In the genomic region with DNA sequence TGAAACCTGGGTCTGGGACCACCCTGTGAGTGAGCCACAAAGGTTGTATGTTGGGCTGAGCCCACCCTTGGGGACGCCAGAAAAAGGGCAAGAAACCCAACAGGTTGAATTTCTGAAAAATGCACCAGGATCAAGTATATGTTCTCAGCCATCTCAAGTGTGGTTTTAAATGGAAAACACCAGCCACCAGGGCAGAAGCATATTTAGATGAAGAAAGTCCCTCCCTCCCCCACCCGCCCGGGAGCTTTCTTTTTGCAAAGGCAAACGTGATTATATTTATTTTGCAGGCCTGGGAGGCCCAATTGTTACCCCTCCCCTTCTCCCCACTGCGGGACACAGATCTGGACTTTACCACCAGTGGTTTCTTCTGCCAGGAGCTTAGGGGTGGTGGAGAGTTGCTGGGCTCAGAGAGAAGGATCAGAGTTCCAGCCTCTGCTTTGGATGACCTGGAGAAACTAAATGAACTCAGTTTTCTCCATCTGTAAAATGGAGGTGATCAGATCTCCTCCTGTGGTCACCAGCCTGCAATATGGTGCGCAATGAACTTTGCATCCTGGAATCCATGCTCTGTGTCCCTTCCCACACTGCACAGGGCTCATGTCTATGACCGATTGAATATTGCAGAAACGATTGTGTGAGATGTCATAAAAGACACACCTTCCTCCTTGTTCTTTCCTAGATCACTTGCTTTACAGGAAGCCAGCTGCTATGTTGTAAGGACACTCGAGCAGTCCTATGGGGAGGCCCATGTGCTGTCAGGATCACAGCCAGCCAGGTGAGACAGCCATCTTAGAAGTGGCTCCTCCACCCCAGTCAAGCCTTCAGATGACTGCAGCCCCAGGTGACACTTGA, we compare ENCODE assay signal across 32 cellular contexts. TPM values are rescaled to one million over a fixed set of nuclear protein-coding genes. Genes with fewer than 3 reads are reported as not detected.
"Had no signal": no experiment of that assay in that cellular context is flagged by ENCODE, and none has a peak within 500 bp of the region (broad histone marks: within the 10 kb centered on the region; RNA-seq: fewer than 3 reads in every experiment).

No MANE protein-coding gene starts in this region.

- H3K36me3 ChIP-seq: adrenal gland, breast epithelium had no signal

- H3K27ac ChIP-seq: adrenal gland, body of pancreas, breast epithelium, VCaP had no signal

- H3K4me1 Mint-ChIP-seq: activated CD4-positive, alpha-beta T cell treated with anti-CD3 and anti-CD28 coated beads, Interleukin-2, amount 10 ng/mL, durations not matched to agents 7 days and 5 days had no signal

- H3K27ac Mint-ChIP-seq: activated CD4-positive, alpha-beta T cell treated with anti-CD3 and anti-CD28 coated beads, Interleukin-2, amount 10 ng/mL, durations not matched to agents 7 days and 5 days; activated naive CD4-positive, alpha-beta T cell treated with anti-CD3 and anti-CD28 coated beads for 36 hours; activated naive CD4-positive, alpha-beta T cell treated with anti-CD3 and anti-CD28 coated beads, Interleukin-2, amount 50 U/mL, for 72 hours; activated T-helper 1 cell treated with anti-CD3 and anti-CD28 coated beads, Interleukin-12 subunit alpha, Interleukin-12 subunit beta, Interleukin-2, Interleukin-4 antibody, amounts not matched to agents 30 ng/mL and 10 ng/mL and 1 ng/mL, durations not matched to agents 14 hours and 24 hours and 36 hours had no signal

- DNase-seq: activated CD4-positive, alpha-beta T cell treated with anti-CD3 and anti-CD28 coated beads for 1 hour; activated CD4-positive, alpha-beta T cell treated with anti-CD3 and anti-CD28 coated beads, Interleukin-2, amount 10 ng/mL, durations not matched to agents 7 days and 5 days; activated CD4-positive, alpha-beta T cell treated with anti-CD3 and anti-CD28 coated beads, Interleukin-2, amount 50 U/mL, for 48 hours; activated CD4-positive, CD25-positive, alpha-beta regulatory T cell; activated CD8-positive, alpha-beta memory T cell treated with anti-CD3 and anti-CD28 coated beads, Interleukin-2, amount 50 U/mL, for 4 hours; activated gamma-delta T cell treated with Interleukin-2 at 50 U/mL for 16 hours; activated naive CD4-positive, alpha-beta T cell treated with anti-CD3 and anti-CD28 coated beads for 36 hours; activated T-cell treated with anti-CD3 and anti-CD28 coated beads for 4 hours; activated T-cell treated with anti-CD3 and anti-CD28 coated beads, Interleukin-2, amount 50 U/mL, for 4 hours; adrenal gland; body of pancreas; MM.1S; MV-4-11; NCI-H1092; NCI-H1436 treated with DMSO at 0.1 percent for 48 hours; NCI-H1694 treated with DMSO at 0.1 percent for 48 hours; NCI-H2029; NCI-H345; NCI-H510A; NCI-H526; NCI-H748 treated with DMSO at 0.1 percent for 48 hours; NK-92 treated with Interleukin-12 subunit alpha and Interleukin-12 subunit beta, amount 100 ng/mL, for 24 hours; Right ventricle myocardium superior; SW 1271; T-helper 1 cell; T-helper 2 cell; T-helper 9 cell had no signal

- H3K9me3 ChIP-seq: adrenal gland, body of pancreas, breast epithelium had no signal

- ATAC-seq: activated naive CD4-positive, alpha-beta T cell treated with anti-CD3 and anti-CD28 coated beads, Interleukin-2, amount 50 U/mL, for 72 hours; activated T-cell treated with anti-CD3 and anti-CD28 coated beads, Interleukin-2, amount 50 U/mL, for 4 hours; body of pancreas had no signal

- H3K4me3 ChIP-seq: adrenal gland, body of pancreas, breast epithelium had no signal

- FAIRE-seq: astrocyte had no signal

- H3K4me1 ChIP-seq: breast epithelium had no signal

- H3K4me3 Mint-ChIP-seq: activated CD4-positive, alpha-beta T cell treated with anti-CD3 and anti-CD28 coated beads, Interleukin-2, amount 10 ng/mL, durations not matched to agents 7 days and 5 days; activated naive CD4-positive, alpha-beta T cell treated with anti-CD3 and anti-CD28 coated beads for 36 hours; activated T-cell treated with anti-CD3 and anti-CD28 coated beads, Interleukin-2, amount 50 U/mL, for 4 hours; activated T-helper 1 cell treated with anti-CD3 and anti-CD28 coated beads, Interleukin-12 subunit alpha, Interleukin-12 subunit beta, Interleukin-2, Interleukin-4 antibody, amounts not matched to agents 30 ng/mL and 10 ng/mL and 1 ng/mL, durations not matched to agents 14 hours and 24 hours and 36 hours had no signal

RNA-seq across cellular contexts. Expression of gene NGFR, which starts 21.0 kb away (rescaled TPM):
- total RNA-seq: activated naive CD4-positive, alpha-beta T cell treated with anti-CD3 and anti-CD28 coated beads, Interleukin-2, amount 50 U/mL, for 72 hours had no signal
